Comparison of ENCODE assay signal across 8 cellular contexts in genomic region chr13:43132228-43132627, GRCh38.
A peak's percentile ranks its signal among the peaks of the same experiment; 100 is the strongest.
DNase-seq lines count a peak whose midpoint lies in the region; ATAC-seq, FAIRE-seq and TF ChIP-seq lines count a peak whose summit lies in the region.

No MANE protein-coding gene starts in this region.

- peak; percentile 55 for ATAC-seq in GM21576 (IDR thresholded peaks at IDR 0.05; ENCODE audit: unreplicated experiment)

- H3K27ac ChIP-seq in Peyer's patch: no peak overlapping the region
- H3K27ac ChIP-seq in left ventricle myocardium inferior (replicated peaks): no peak overlapping the region
- H3K27ac ChIP-seq in spleen: no peak overlapping the region

- no peaks in the 10 kb centered on the region for H3K36me3 ChIP-seq in Peyer's patch
- no peaks in the 10 kb centered on the region for H3K36me3 ChIP-seq in left ventricle myocardium inferior
- H3K36me3 ChIP-seq in spleen: no peaks in the 10 kb centered on the region

- no peak for FAIRE-seq in urothelium cell line (lab: Jason Lieb, UNC)

- H3K27me3 ChIP-seq in Peyer's patch (no peaks in the 10 kb centered on the region), left ventricle myocardium inferior (ENCODE audit: low read depth) (no peaks in the 10 kb centered on the region), spleen (replicated peaks in 1 of 7) (peaks cover 0 to 37% (median 0%) of the 10 kb centered on the region in 7 donors)

- intact Hi-C loops in left ventricle myocardium inferior (cut with micrococcal nuclease): no loop called here
- intact Hi-C loops in spleen (cut with DNase I; ENCODE audit: low total_unique reads): no loop called here

- H3K4me3 ChIP-seq in Peyer's patch: no peak overlapping the region
- H3K4me3 ChIP-seq in left ventricle myocardium inferior: no peak overlapping the region
- no peak overlapping the region for H3K4me3 ChIP-seq in spleen

- peaks cover 0 to 6% (median 0%) of the 10 kb centered on the region in 4 donors for H3K4me1 ChIP-seq in Peyer's patch
- H3K4me1 ChIP-seq in left ventricle myocardium inferior: peaks cover 13% of the 10 kb centered on the region
- H3K4me1 ChIP-seq in spleen: peaks cover 0 to 11% (median 3%) of the 10 kb centered on the region in 6 donors

- DNase-seq in A172 (ENCODE audit: low spot score): peak; percentile 49
- no peak for DNase-seq in Peyer's patch
- no peak for DNase-seq in left ventricle myocardium inferior
- peak; percentile 61 for DNase-seq in urothelium cell line (ENCODE audit: low spot score)
- no peak for DNase-seq in spleen
- DNase-seq in central memory CD4-positive, alpha-beta T cell: no peak
- DNase-seq in stimulated activated CD4-positive, alpha-beta T cell treated with anti-CD3 and anti-CD28 coated beads, Interleukin-15, amount 100 ng/mL, for 24 hours: no peak

- no peaks in the 10 kb centered on the region for H3K9me3 ChIP-seq in Peyer's patch
- H3K9me3 ChIP-seq in left ventricle myocardium inferior (replicated peaks): no peaks in the 10 kb centered on the region
- H3K9me3 ChIP-seq in spleen: no peaks in the 10 kb centered on the region

- whole genome bisulfite sequencing in spleen, 5 donors: 59 to 81% (median 75%) methylated on average over 4 of the region's 4 CpGs

- TF ChIP-seq CTCF in Peyer's patch (IDR thresholded peaks at IDR 0.05): peak in 4 of 6 experiments; percentile 12 to 61 (median 52)
- peak; percentile 59 for TF ChIP-seq CTCF in left ventricle myocardium inferior (IDR thresholded peaks at IDR 0.05; ENCODE audit: borderline replicate concordance)
- TF ChIP-seq CTCF in spleen (IDR thresholded peaks at IDR 0.05 in 8 of 11, conservative IDR thresholded peaks at IDR 0.05 in 3 of 11): peak in 1 of 11 experiments; percentile 19

- no peak for TF ChIP-seq POLR2A in Peyer's patch (IDR thresholded peaks at IDR 0.05)
- TF ChIP-seq POLR2A in spleen (IDR thresholded peaks at IDR 0.05): no peak

Comparison
In these comparisons a context has a peak if more than half of its experiments do, and no peak if none do; other contexts are left out.
1. DNase-seq: peak in A172 (single experiment) and urothelium cell line (single experiment); none in Peyer's patch (0 of 3), left ventricle myocardium inferior (single experiment), spleen (single experiment), central memory CD4-positive, alpha-beta T cell (single experiment) and stimulated activated CD4-positive, alpha-beta T cell treated with anti-CD3 and anti-CD28 coated beads, Interleukin-15, amount 100 ng/mL, for 24 hours (single experiment).